In the genomic region with DNA sequence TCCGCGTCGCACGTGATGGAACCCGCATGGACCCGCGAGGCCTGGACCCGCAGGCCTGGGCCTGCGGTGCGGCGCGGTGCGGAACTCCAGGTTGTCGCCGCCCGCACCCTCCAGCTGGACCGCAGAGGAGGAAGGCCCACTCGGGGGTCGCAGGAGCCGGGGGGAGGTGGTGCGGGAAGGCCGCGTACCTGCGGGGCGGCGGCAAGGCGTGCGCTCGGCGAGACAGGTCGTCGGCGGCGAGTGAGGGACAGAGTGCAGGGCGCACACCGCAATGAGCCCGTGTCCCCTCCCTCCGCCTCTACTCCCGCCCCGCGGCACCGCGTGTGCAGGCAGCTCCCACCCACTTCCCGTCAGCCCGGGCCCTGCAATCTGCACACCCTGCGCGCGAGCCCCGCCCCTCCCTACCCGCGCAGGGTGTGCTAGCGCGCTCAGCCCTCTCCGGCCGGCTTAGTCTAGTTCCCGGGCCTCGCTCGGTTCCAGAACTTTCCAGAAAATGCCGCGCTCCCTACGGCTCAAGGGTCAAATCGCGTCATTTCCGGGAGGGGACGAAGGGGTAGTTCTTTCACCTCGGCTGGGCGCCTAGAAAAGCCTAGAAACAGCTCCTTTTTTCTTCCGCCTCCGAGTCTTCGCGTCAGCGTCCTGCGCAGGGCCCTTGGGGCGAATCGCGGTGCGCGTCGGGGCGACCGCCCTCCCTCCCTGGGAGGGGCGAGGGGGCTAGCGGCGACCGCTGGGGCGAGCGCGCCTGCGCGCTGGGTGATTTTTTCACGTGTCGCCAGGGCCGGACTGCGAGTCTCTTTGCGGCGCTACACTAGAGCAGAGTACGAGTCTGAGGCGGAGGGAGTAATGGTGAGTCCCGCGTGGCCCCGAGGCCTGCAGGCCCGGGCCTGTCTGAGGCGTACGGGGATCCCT, we compare ENCODE assay signal across 8 cellular contexts. TPM values are rescaled to one million over a fixed set of nuclear protein-coding genes. Genes with fewer than 3 reads are reported as not detected.
A peak's percentile ranks its signal among the peaks of the same experiment; 100 is the strongest.
DNase-seq lines count a peak whose midpoint lies in the region; ATAC-seq, FAIRE-seq and TF ChIP-seq lines count a peak whose summit lies in the region.

A gene (minus strand): TSS at position 247 of the 909 bp plus-strand sequence. CDS start 992 bp downstream, outside the sequence.
A gene (plus strand): TSS at position 786 of the 909 bp plus-strand sequence. CDS start 58 bp downstream, at position 844.

- peak within 1 kb of the TSS; percentile 89 for H3K4me3 ChIP-seq in psoas muscle

- ATAC-seq in GM18498 (IDR thresholded peaks at IDR 0.05; ENCODE audit: unreplicated experiment) (peak; percentile 85), HG02938 (IDR thresholded peaks at IDR 0.05; ENCODE audit: unreplicated experiment) (peak; percentile 79), left ventricle myocardium superior (peak; percentile 97), psoas muscle (peak; percentile 91 to 96 (median 94))

- H3K9me3 ChIP-seq in psoas muscle: no peaks in the 10 kb centered on the region

- intact Hi-C loops in left ventricle myocardium superior (cut with micrococcal nuclease) (loop anchor here (10.0 kb wide), 1 partner anchor 95 kb away; no protein-coding TSS in a partner anchor), psoas muscle (cut with DNase I) (loop anchor here in 1 of 2 donors (1.0 to 10.0 kb wide), 4 partner anchors 15 to 275 kb away; a partner anchor contains a TSS)

- H3K4me1 ChIP-seq in psoas muscle: peaks cover 54% of the 10 kb centered on the region

- peaks cover 11 to 74% of the 10 kb centered on the region in 2 donors for H3K36me3 ChIP-seq in psoas muscle (ENCODE audit: insufficient read depth in 1 of 2, low read depth in 1 of 2)

- 0% methylated on average over 77 to 104 of the region's 104 CpGs for WGBS in psoas muscle, 3 donors

- H3K27me3 ChIP-seq in psoas muscle (ENCODE audit: insufficient read depth in 3 of 3, low read length in 2 of 3): no peaks in the 10 kb centered on the region

- DNase-seq in NCI-H187 (lab: John Stamatoyannopoulos, UW) (peak; percentile 83 to 91), T-helper 2 cell (peak; percentile 94 to 100 (median 97)), left ventricle myocardium superior (peak; percentile 98), psoas muscle (peak; percentile 98), urothelium cell line (ENCODE audit: low spot score) (peak; percentile 97)

- TF ChIP-seq CTCF in psoas muscle (IDR thresholded peaks at IDR 0.05): no peak

- H3K27ac ChIP-seq in angular gyrus (ENCODE audit: low read depth, low read length) (peak within 1 kb of the TSS; percentile 98), psoas muscle (peak within 1 kb of the TSS; percentile 97)

- FAIRE-seq in urothelium cell line (lab: Jason Lieb, UNC): peak; percentile 77

RNA-seq across cellular contexts. Expression of the first gene that starts in this region (rescaled TPM):
- total RNA-seq in left ventricle myocardium superior: 152 TPM
- 100 to 1,000 TPM; 167 to 252 (median 192) TPM for total RNA-seq in psoas muscle
- 100 to 1,000 TPM; 188 to 468 (median 240) TPM for polyA plus RNA-seq in psoas muscle

RNA-seq across cellular contexts. Expression of the second gene that starts in this region (rescaled TPM):
- total RNA-seq in left ventricle myocardium superior (118 TPM), psoas muscle (100 to 1,000 TPM in 3 of 4 donors, 10 to 100 TPM in 1; 87.4 to 120 (median 112) TPM)
- polyA plus RNA-seq in psoas muscle: 100 to 1,000 TPM; 155 to 304 (median 197) TPM

Comparison
In these comparisons a context has a peak if more than half of its experiments do, and no peak if none do; other contexts are left out.
1. Peak in every context shown above with its lines: DNase-seq, ATAC-seq, H3K4me3 ChIP-seq and H3K27ac ChIP-seq.